In genomic region chr4:84498203-84499026, GRCh38 we compare ENCODE assay signal across 8 cellular contexts. TPM values are rescaled to one million over a fixed set of nuclear protein-coding genes. Genes with fewer than 3 reads are reported as not detected.
DNase-seq lines count a peak whose midpoint lies in the region; ATAC-seq and TF ChIP-seq lines count a peak whose summit lies in the region.

No MANE protein-coding gene starts in this region.

- H3K27ac ChIP-seq in HCT116 (ENCODE audit: low read depth, low read length) (peak overlapping the region; percentile 56; the same call in 1 of the 2 replicates), ovary (no peak overlapping the region)

- ATAC-seq in HCT116 = peak; percentile 29

- TF ChIP-seq RAD21 in HCT116 (IDR thresholded peaks at IDR 0.05; ENCODE audit: low read depth) = no peak

- H3K27me3 ChIP-seq in HCT116 (ENCODE audit: insufficient read depth, low read length) (no peaks in the 10 kb centered on the region), ovary (no peaks in the 10 kb centered on the region)

- WGBS in ovary, 3 donors = 1% methylated on average over 56 to 64 of the region's 64 CpGs

- no peaks in the 10 kb centered on the region for H4K20me1 ChIP-seq in HCT116 (ENCODE audit: insufficient read depth)

- CTCF ChIA-PET in HCT116 (lab: Charles Lee) = interaction anchor here (1.0 to 1.3 kb wide), 4 partner anchors 18 to 854 kb away, joined by 3 to 8 read pairs (median 4); no protein-coding TSS in a partner anchor

- H3K4me3 ChIP-seq in AG09309 (ENCODE audit: control insufficient read depth, low read depth, low read length) = peak overlapping the region; percentile 71
- peak overlapping the region; percentile 61 to 83 for H3K4me3 ChIP-seq in HCT116 (replicated peaks in 1 of 2; ENCODE audit: low read depth in 1 of 2, low read length in 2 of 2)
- H3K4me3 ChIP-seq in WI38 (ENCODE audit: low read depth, low read length) = peak overlapping the region; percentile 57
- H3K4me3 ChIP-seq in ovary = peak overlapping the region; percentile 41

- TF ChIP-seq EP300 in ovary (IDR thresholded peaks at IDR 0.05) = no peak

- intact Hi-C loops in HCT116 (cut with micrococcal nuclease) (no loop called here), ovary (cut with DNase I) (loop anchor here in 1 of 4 donors (5.0 kb wide), 1 partner anchor 1391 kb away; no protein-coding TSS in a partner anchor)

- H3K36me3 ChIP-seq in HCT116 (ENCODE audit: control insufficient read depth in 1 of 2, insufficient read depth in 2 of 2, low read length in 2 of 2) (peaks cover 0 to 3% of the 10 kb centered on the region in 2 experiments; a peak in 1 of 4 replicates), ovary (no peaks in the 10 kb centered on the region)

- BruUV-seq in HCT116 (replicated peaks; lab: Mats Ljungman, UMichigan) = TSS peak; percentile 72

- peak overlapping the region; percentile 92 for H2AFZ ChIP-seq in HCT116 (ENCODE audit: low read depth, low read length, poor library complexity, severe bottlenecking)

- DNase-seq in AG09309 (ENCODE audit: low read depth) (no peak), HCT116 (ENCODE audit: low read depth, low spot score) (peak; percentile 8), germinal center (ENCODE audit: low spot score) (peak; percentile 25), ovary (peak in 4 of 5 donors; percentile 35 to 62 (median 46)), pons (ENCODE audit: low spot score) (no peak), NOMO-1 treated with dmso at 0.1 percent for 144 hours (lab: John Stamatoyannopoulos, UW; ENCODE audit: unreplicated experiment) (no peak), globus pallidus (ENCODE audit: low spot score) (no peak)

- H3K4me2 ChIP-seq in HCT116 (ENCODE audit: low read length) = peak overlapping the region; percentile 99

- no peaks in the 10 kb centered on the region for H3K9me2 ChIP-seq in HCT116 (ENCODE audit: insufficient read depth)

- peak overlapping the region; percentile 66 for H3K9ac ChIP-seq in HCT116 (ENCODE audit: low read length)

- H3K9me3 ChIP-seq in HCT116 (ENCODE audit: control insufficient read depth in 1 of 2, insufficient read depth in 1 of 2, low read depth in 1 of 2, low read length in 2 of 2) (no peaks in the 10 kb centered on the region), ovary (peaks cover 0 to 6% of the 10 kb centered on the region in 2 donors)

- H3K79me2 ChIP-seq in HCT116 (ENCODE audit: insufficient read depth, low read length) = no peaks in the 10 kb centered on the region

- H3K4me1 ChIP-seq in HCT116 (ENCODE audit: control insufficient read depth in 1 of 2, insufficient read depth in 2 of 2, low read length in 2 of 2) (peaks cover 0 to 14% of the 10 kb centered on the region in 2 experiments; a peak in 1 of 4 replicates), ovary (ENCODE audit: insufficient read depth) (peaks cover 13% of the 10 kb centered on the region)

- TF ChIP-seq CTCF in AG09309 (IDR thresholded peaks at IDR 0.05; ENCODE audit: control insufficient read depth, insufficient read depth, low read depth, low read length, missing control alignments) (no peak), HCT116 (IDR thresholded peaks at IDR 0.05 in 2 of 3, conservative IDR thresholded peaks at IDR 0.05 in 1 of 3; ENCODE audit: borderline replicate concordance in 1 of 3, insufficient read depth in 1 of 3, low read depth in 2 of 3, low read length in 2 of 3) (no peak), WI38 (IDR thresholded peaks at IDR 0.05; ENCODE audit: low read depth, low read length) (no peak), ovary (IDR thresholded peaks at IDR 0.05) (no peak)

- RAD21 ChIA-PET in HCT116 (lab: Charles Lee; ENCODE audit: low non-redundant PET in 1 of 2, low total read pairs in 2 of 2, uncharacterized antibody in 2 of 2, unreplicated experiment in 2 of 2) = interaction anchor here in 1 of 2 experiments (0.6 kb wide), 1 partner anchor 21 kb away, joined by 3 read pairs; no protein-coding TSS in a partner anchor

- POLR2A ChIA-PET in HCT116 (lab: Charles Lee) = interaction anchor here (0.7 kb wide), 1 partner anchor 614 kb away, joined by 3 read pairs; no protein-coding TSS in a partner anchor

- TF ChIP-seq POLR2A in HCT116 (IDR thresholded peaks at IDR 0.05; ENCODE audit: borderline replicate concordance, extremely low read depth, insufficient read depth, insufficient read length) (no peak), ovary (IDR thresholded peaks at IDR 0.05) (no peak)

TF ChIP-seq in HCT116, 20 proteins besides CTCF, POLR2A, EP300 and RAD21:
- peak; percentile 80 for TF ChIP-seq EGR1 (IDR thresholded peaks at IDR 0.05; ENCODE audit: low read depth)
- TF ChIP-seq CBX3 (IDR thresholded peaks at IDR 0.05; ENCODE audit: low read depth) = no peak
- TF ChIP-seq TCF7L2 (IDR thresholded peaks at IDR 0.05; ENCODE audit: borderline replicate concordance, extremely low read depth, insufficient read depth, insufficient read length) = peak; percentile 70
- no peak for TF ChIP-seq ZNF274 (IDR thresholded peaks at IDR 0.05; ENCODE audit: low read depth, low read length)

RNA-seq across cellular contexts. Expression of gene NKX6-1, which starts 0.7 kb away (rescaled TPM):
- total RNA-seq in HCT116 (2021; ENCODE audit: unreplicated experiment) (4.2 TPM), ovary (under 1 TPM in 4 of 7 donors, not detected in 3; 0.07 to 0.40 (median 0.22) TPM)
- polyA plus RNA-seq in HCT116 (2012) = 1.9 and 2.4 TPM in 2 replicates
- under 1 TPM; 0.04 to 0.08 TPM for polyA plus RNA-seq in ovary

Comparison
In these comparisons a context has a peak if more than half of its experiments do, and no peak if none do; other contexts are left out.
1. DNase-seq: peak in HCT116 (single experiment), germinal center (single experiment) and ovary (4 of 5); none in AG09309 (single experiment), pons (single experiment), NOMO-1 treated with dmso at 0.1 percent for 144 hours (single experiment) and globus pallidus (single experiment).
2. Peak in every context shown above with its lines, with median percentiles within 50 percentile points of each other: H3K4me3 ChIP-seq.